In genomic region chr1:23792151-23792945, GRCh38 we compare ENCODE assay signal across 9 cellular contexts. TPM values are rescaled to one million over a fixed set of nuclear protein-coding genes. Genes with fewer than 3 reads are reported as not detected.
A peak's percentile ranks its signal among the peaks of the same experiment; 100 is the strongest.
DNase-seq lines count a peak whose midpoint lies in the region; ATAC-seq and TF ChIP-seq lines count a peak whose summit lies in the region.
"Had no signal": no experiment of that assay in that cellular context is flagged by ENCODE, and none has a peak within 500 bp of the region (broad histone marks: within the 10 kb centered on the region; RNA-seq: fewer than 3 reads in every experiment).

No MANE protein-coding gene starts in this region.

- H3K36me3 Mint-ChIP-seq in CD14-positive monocyte: peaks cover 30 to 56% of the 10 kb centered on the region in 2 donors
- H3K36me3 Mint-ChIP-seq in effector memory CD8-positive, alpha-beta T cell (ENCODE audit: insufficient read depth): peaks cover 50% of the 10 kb centered on the region

- H3K79me2 ChIP-seq in neural cell (replicated peaks; ENCODE audit: insufficient read depth, low read length): peaks cover 18% of the 10 kb centered on the region

- H3K9ac ChIP-seq in neural cell (ENCODE audit: low read length): peak overlapping the region; percentile 83

- H3K4me3 Mint-ChIP-seq in CD14-positive monocyte: peak overlapping the region; percentile 93 to 98
- peak overlapping the region; percentile 94 to 99 for H3K4me3 Mint-ChIP-seq in effector memory CD8-positive, alpha-beta T cell

- intact Hi-C loops in CD14-positive monocyte (cut with micrococcal nuclease): no loop called here

- TF ChIP-seq CTCF in CD14-positive monocyte (IDR thresholded peaks at IDR 0.05): no peak
- no peak for TF ChIP-seq CTCF in neural cell (IDR thresholded peaks at IDR 0.05; ENCODE audit: poor library complexity, severe bottlenecking)

- no peaks in the 10 kb centered on the region for H3K9me2 ChIP-seq in neural cell (ENCODE audit: insufficient read depth, low read length)

- ATAC-seq in effector memory CD8-positive, alpha-beta T cell (replicated peaks): no peak
- no peak for ATAC-seq in activated CD4-positive, CD25-positive, alpha-beta regulatory T cell treated with anti-CD3 and anti-CD28 coated beads, Interleukin-2, amount 50 U/mL, for 24 hours

- H3K4me1 Mint-ChIP-seq in CD14-positive monocyte: peaks cover 24% of the 10 kb centered on the region
- peaks cover 24 to 27% of the 10 kb centered on the region in 2 donors for H3K4me1 Mint-ChIP-seq in effector memory CD8-positive, alpha-beta T cell (ENCODE audit: low read depth in 2 of 2)

- H3K36me3 ChIP-seq in MG63 (peaks cover 38% of the 10 kb centered on the region), neural cell (ENCODE audit: insufficient read depth, low read length) (no peaks in the 10 kb centered on the region)

- peaks cover 0 to 3% (median 0%) of the 10 kb centered on the region in 7 donors for H3K9me3 Mint-ChIP-seq in CD14-positive monocyte
- no peaks in the 10 kb centered on the region for H3K9me3 Mint-ChIP-seq in effector memory CD8-positive, alpha-beta T cell

- peak overlapping the region; percentile 21 for H3K4me2 ChIP-seq in neural cell (ENCODE audit: low read length)

- H3F3A ChIP-seq in neural cell (ENCODE audit: insufficient read depth, low read length, poor library complexity, severe bottlenecking): no peaks in the 10 kb centered on the region

- peak overlapping the region; percentile 69 for H3K27ac ChIP-seq in neural cell (ENCODE audit: low read length)

- H3K4me3 ChIP-seq in MG63: peak overlapping the region; percentile 87
- H3K4me3 ChIP-seq in neural cell (ENCODE audit: low read length): peak overlapping the region; percentile 77

- H3K9me3 ChIP-seq in MG63 (no peaks in the 10 kb centered on the region), neural cell (ENCODE audit: low read length) (no peaks in the 10 kb centered on the region)

- no peak for DNase-seq in CD14-positive monocyte (ENCODE audit: low spot score)
- no peak for DNase-seq in MG63
- DNase-seq in effector memory CD8-positive, alpha-beta T cell: no peak
- no peak for DNase-seq in NK-92 (lab: John Stamatoyannopoulos, UW; ENCODE audit: unreplicated experiment)
- no peak for DNase-seq in DMS153 (lab: John Stamatoyannopoulos, UW)
- no peak for DNase-seq in HK-2 (ENCODE audit: unreplicated experiment)
- DNase-seq: NCI-H2029 treated with DMSO at 0.1 percent for 48 hours had no signal

- H4K20me1 ChIP-seq in neural cell (ENCODE audit: insufficient read depth): no peaks in the 10 kb centered on the region

- TF ChIP-seq RAD21 in neural cell (conservative IDR thresholded peaks at IDR 0.05): no peak

- H3K27me3 Mint-ChIP-seq in CD14-positive monocyte (ENCODE audit: low read depth in 3 of 3): no peaks in the 10 kb centered on the region
- H3K27me3 Mint-ChIP-seq in effector memory CD8-positive, alpha-beta T cell: no peaks in the 10 kb centered on the region

- H3K27me3 ChIP-seq in MG63: no peaks in the 10 kb centered on the region
- no peaks in the 10 kb centered on the region for H3K27me3 ChIP-seq in neural cell (ENCODE audit: insufficient read depth, low read depth, low read length)

- H2AFZ ChIP-seq in neural cell (ENCODE audit: low read depth, low read length): no peak overlapping the region

- H3K27ac Mint-ChIP-seq in CD14-positive monocyte: peak overlapping the region in 6 of 7 donors; percentile 46 to 98 (median 92)
- peak overlapping the region; percentile 97 to 99 for H3K27ac Mint-ChIP-seq in effector memory CD8-positive, alpha-beta T cell

- no peak for TF ChIP-seq EP300 in neural cell (conservative IDR thresholded peaks at IDR 0.05; ENCODE audit: poor library complexity, severe bottlenecking)

TF ChIP-seq in neural cell, 6 proteins besides CTCF, POLR2A, EP300 and RAD21:
- no peak for TF ChIP-seq EZH2 (IDR thresholded peaks at IDR 0.05; ENCODE audit: borderline replicate concordance, insufficient read depth, low read length, poor library complexity, severe bottlenecking)
- TF ChIP-seq REST (IDR thresholded peaks at IDR 0.05; ENCODE audit: borderline replicate concordance): no peak
- TF ChIP-seq TAF1 (IDR thresholded peaks at IDR 0.05; ENCODE audit: low read depth): no peak
- TF ChIP-seq POLR2AphosphoS5 (IDR thresholded peaks at IDR 0.05): no peak
- no peak for TF ChIP-seq SMC3 (conservative IDR thresholded peaks at IDR 0.05; ENCODE audit: poor library complexity)
- TF ChIP-seq MXI1 (conservative IDR thresholded peaks at IDR 0.05; ENCODE audit: poor library complexity, severe bottlenecking): no peak

RNA-seq across cellular contexts. Expression of gene LYPLA2, which starts 1.4 kb away (rescaled TPM):
- polyA plus RNA-seq in CD14-positive monocyte (10 to 100 TPM; 74.1 to 86.7 TPM), neural cell (107 and 119 TPM in 2 replicates)
- 38.5 and 68.6 TPM in 2 replicates for total RNA-seq in MG63 (2014; rRNA removed; shearing (Covaris generic); ENCODE audit: low replicate concordance)
- 51.4 and 71.1 TPM in 2 replicates for polyA minus RNA-seq in neural cell

RNA-seq across cellular contexts. Expression of gene GALE, which starts 8.2 kb away (rescaled TPM):
- polyA plus RNA-seq in CD14-positive monocyte: 10 to 100 TPM; 17.6 to 18.0 TPM
- 45.4 and 123 TPM in 2 replicates for total RNA-seq in MG63 (2014; rRNA removed; shearing (Covaris generic); ENCODE audit: low replicate concordance)
- 109 and 130 TPM in 2 replicates for polyA plus RNA-seq in neural cell
- polyA minus RNA-seq in neural cell: 34.8 and 39.9 TPM in 2 replicates

RNA-seq across cellular contexts. Expression of gene PITHD1, which starts 14.1 kb away (rescaled TPM):
- polyA plus RNA-seq in CD14-positive monocyte: 10 to 100 TPM; 20.8 to 29.9 TPM
- total RNA-seq in MG63 (2014; rRNA removed; shearing (Covaris generic); ENCODE audit: low replicate concordance): 64.2 and 116 TPM in 2 replicates
- polyA plus RNA-seq in neural cell: 242 and 267 TPM in 2 replicates
- 85.0 and 91.9 TPM in 2 replicates for polyA minus RNA-seq in neural cell

RNA-seq across cellular contexts. Expression of gene HMGCL, which starts 32.9 kb away (rescaled TPM):
- polyA plus RNA-seq in CD14-positive monocyte (10 to 100 TPM; 22.1 to 26.7 TPM), neural cell (27.6 and 29.1 TPM in 2 replicates)
- 27.6 and 41.0 TPM in 2 replicates for total RNA-seq in MG63 (2014; rRNA removed; shearing (Covaris generic); ENCODE audit: low replicate concordance)
- 15.3 and 17.8 TPM in 2 replicates for polyA minus RNA-seq in neural cell

RNA-seq across cellular contexts. Expression of gene ELOA, which starts 49.1 kb away (rescaled TPM):
- polyA plus RNA-seq in CD14-positive monocyte: 10 to 100 TPM; 28.7 to 31.2 TPM
- total RNA-seq in MG63 (2014; rRNA removed; shearing (Covaris generic); ENCODE audit: low replicate concordance): 32.8 and 35.6 TPM in 2 replicates
- 20.0 and 25.7 TPM in 2 replicates for polyA plus RNA-seq in neural cell
- polyA minus RNA-seq in neural cell: 32.1 and 39.0 TPM in 2 replicates
